In the genomic region with DNA sequence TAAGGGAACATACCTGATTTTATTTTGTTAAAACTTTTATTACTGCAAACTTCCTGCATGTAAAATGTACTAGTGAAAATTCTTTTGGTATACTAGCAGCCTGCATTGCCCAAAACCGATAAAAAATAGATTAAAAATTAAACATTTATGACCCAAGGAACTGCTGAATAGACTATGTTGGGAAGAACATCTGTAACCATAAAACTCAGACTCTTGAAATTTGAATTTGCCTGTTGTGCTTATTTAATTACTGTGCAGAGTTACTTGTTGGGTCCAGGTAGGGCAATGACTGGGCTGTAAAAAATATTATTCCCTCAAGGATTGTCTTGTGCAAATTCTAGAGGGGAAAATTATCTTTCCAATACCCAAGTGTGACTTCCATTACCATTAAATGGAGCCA, we compare ENCODE assay signal across 15 cellular contexts.
DNase-seq lines count a peak whose midpoint lies in the region; ATAC-seq and TF ChIP-seq lines count a peak whose summit lies in the region.
"Had no signal": no experiment of that assay in that cellular context is flagged by ENCODE, and none has a peak within 500 bp of the region (broad histone marks: within the 10 kb centered on the region; RNA-seq: fewer than 3 reads in every experiment).

No MANE protein-coding gene starts in this region.

- H3K27ac Mint-ChIP-seq in T-cell = no peak overlapping the region
- H3K27ac Mint-ChIP-seq in activated CD4-positive, alpha-beta T cell treated with anti-CD3 and anti-CD28 coated beads, Interleukin-2, amount 10 ng/mL, durations not matched to agents 7 days and 5 days = no peak overlapping the region
- H3K27ac Mint-ChIP-seq: CD8-positive, alpha-beta T cell had no signal

- ATAC-seq in Panc1 (no peak), mucosa of descending colon (peak; percentile 62), T-cell (replicated peaks in 1 of 4) (no peak)
- ATAC-seq: CD8-positive, alpha-beta T cell; GM12878 had no signal

- no peaks in the 10 kb centered on the region for H3K4me1 Mint-ChIP-seq in T-cell
- no peaks in the 10 kb centered on the region for H3K4me1 Mint-ChIP-seq in activated CD4-positive, alpha-beta T cell treated with anti-CD3 and anti-CD28 coated beads, Interleukin-2, amount 10 ng/mL, durations not matched to agents 7 days and 5 days

- H3K27ac ChIP-seq in Panc1 (ENCODE audit: low read length) = peak overlapping the region; percentile 72; the same call in 1 of the 2 replicates
- H3K27ac ChIP-seq: C4-2B, GM23248, HL-60 had no signal

- H3K36me3 ChIP-seq in Panc1 (ENCODE audit: control insufficient read depth, insufficient read depth, low read length) (no peaks in the 10 kb centered on the region), mucosa of descending colon (ENCODE audit: low read depth) (no peaks in the 10 kb centered on the region)
- H3K36me3 ChIP-seq: BE2C had no signal

- H3K27me3 ChIP-seq in Panc1 (ENCODE audit: control insufficient read depth, insufficient read depth, low read length) = no peaks in the 10 kb centered on the region
- H3K27me3 ChIP-seq: BE2C had no signal

- peak; percentile 45 for DNase-seq in NCI-H748 (lab: John Stamatoyannopoulos, UW; ENCODE audit: unreplicated experiment)
- DNase-seq in NCI-H748 treated with DMSO at 0.1 percent for 48 hours (lab: John Stamatoyannopoulos, UW) = no peak
- DNase-seq in NCI-H69 (lab: John Stamatoyannopoulos, UW) = peak; percentile 60
- no peak for DNase-seq in Panc1 (ENCODE audit: low read depth, low spot score)
- DNase-seq in mucosa of descending colon = no peak
- DNase-seq in T-cell = no peak
- no peak for DNase-seq in activated CD4-positive, alpha-beta T cell treated with anti-CD3 and anti-CD28 coated beads, Interleukin-2, amount 10 ng/mL, durations not matched to agents 7 days and 5 days
- DNase-seq in AML-193 (lab: John Stamatoyannopoulos, UW) = no peak
- DNase-seq: BE2C; CD8-positive, alpha-beta T cell; DMS79; GM23248 had no signal

- H3K4me3 Mint-ChIP-seq in T-cell = no peak overlapping the region
- no peak overlapping the region for H3K4me3 Mint-ChIP-seq in activated CD4-positive, alpha-beta T cell treated with anti-CD3 and anti-CD28 coated beads, Interleukin-2, amount 10 ng/mL, durations not matched to agents 7 days and 5 days
- H3K4me3 Mint-ChIP-seq: CD8-positive, alpha-beta T cell had no signal

- peaks cover 4 to 10% (median 5%) of the 10 kb centered on the region in 3 donors for H3K9me3 Mint-ChIP-seq in T-cell
- H3K9me3 Mint-ChIP-seq in activated CD4-positive, alpha-beta T cell treated with anti-CD3 and anti-CD28 coated beads, Interleukin-2, amount 10 ng/mL, durations not matched to agents 7 days and 5 days = peaks cover 8% of the 10 kb centered on the region

- H3K27me3 Mint-ChIP-seq in T-cell = peaks cover 4 to 8% of the 10 kb centered on the region in 2 donors
- no peaks in the 10 kb centered on the region for H3K27me3 Mint-ChIP-seq in activated CD4-positive, alpha-beta T cell treated with anti-CD3 and anti-CD28 coated beads, Interleukin-2, amount 10 ng/mL, durations not matched to agents 7 days and 5 days

- no TSS peak for BruUV-seq in Panc1 (replicated peaks; lab: Mats Ljungman, UMichigan)

- CTCF ChIA-PET in Panc1 (lab: Charles Lee) (no interaction called here), T-cell (lab: Charles Lee) (no interaction called here)
- CTCF ChIA-PET in activated CD4-positive, alpha-beta T cell treated with anti-CD3 and anti-CD28 coated beads, Interleukin-2, amount 10 ng/mL, durations not matched to agents 7 days and 5 days (lab: Charles Lee) = interaction anchor here (0.7 kb wide), 1 partner anchor 1112 kb away, joined by 3 read pairs; no protein-coding TSS in a partner anchor

- POLR2A ChIA-PET in Panc1 (lab: Charles Lee) (no interaction called here), T-cell (lab: Charles Lee) (no interaction called here)
- POLR2A ChIA-PET in activated CD4-positive, alpha-beta T cell treated with anti-CD3 and anti-CD28 coated beads, Interleukin-2, amount 10 ng/mL, durations not matched to agents 7 days and 5 days (lab: Charles Lee) = no interaction called here

- in situ Hi-C loops in Panc1 (cut with HindIII; ENCODE audit: low pct_unique_long_range_greater_than_20kb, low sequenced_read_pairs) = no loop called here

- H3K4me1 ChIP-seq in Panc1 (ENCODE audit: control insufficient read depth, insufficient read depth, low read length) = peaks cover 7% of the 10 kb centered on the region
- H3K4me1 ChIP-seq in mucosa of descending colon (ENCODE audit: low read depth) = peaks cover 17% of the 10 kb centered on the region
- H3K4me1 ChIP-seq: BE2C had no signal

- peaks cover 3% of the 10 kb centered on the region for H3K36me3 Mint-ChIP-seq in T-cell
- H3K36me3 Mint-ChIP-seq in activated CD4-positive, alpha-beta T cell treated with anti-CD3 and anti-CD28 coated beads, Interleukin-2, amount 10 ng/mL, durations not matched to agents 7 days and 5 days (ENCODE audit: low read depth) = no peaks in the 10 kb centered on the region
- H3K36me3 Mint-ChIP-seq: CD8-positive, alpha-beta T cell had no signal

- H3K4me3 ChIP-seq in Panc1 (ENCODE audit: low read depth in 2 of 2, low read length in 2 of 2) = peak overlapping the region in 1 of 2 experiments; percentile 57; a peak in 1 of 4 replicates
- H3K4me3 ChIP-seq in mucosa of descending colon = no peak overlapping the region
- H3K4me3 ChIP-seq: GM12878, GM23248 had no signal

- intact Hi-C loops in Panc1 (cut with micrococcal nuclease; ENCODE audit: unreplicated experiment) (no loop called here), mucosa of descending colon (cut with DNase I, micrococcal nuclease) (no loop called here)

- peaks cover 5% of the 10 kb centered on the region; the same call in 1 of the 2 replicates for H3K9me3 ChIP-seq in Panc1 (ENCODE audit: control insufficient read depth, insufficient read depth, low read depth, low read length)
- H3K9me3 ChIP-seq in mucosa of descending colon = peaks cover 11% of the 10 kb centered on the region
- H3K9me3 ChIP-seq: BE2C had no signal

- TF ChIP-seq CTCF in Panc1 (IDR thresholded peaks at IDR 0.05) (no peak), mucosa of descending colon (IDR thresholded peaks at IDR 0.05) (no peak)

Comparison
In these comparisons a context has a peak if more than half of its experiments do, and no peak if none do; other contexts are left out.
1. DNase-seq: peak in NCI-H748 (single experiment) and NCI-H69 (single experiment); none in NCI-H748 treated with DMSO at 0.1 percent for 48 hours (single experiment), Panc1 (single experiment), mucosa of descending colon (0 of 3), T-cell (0 of 34), activated CD4-positive, alpha-beta T cell treated with anti-CD3 and anti-CD28 coated beads, Interleukin-2, amount 10 ng/mL, durations not matched to agents 7 days and 5 days (single experiment) and AML-193 (0 of 2).